In the genomic region with DNA sequence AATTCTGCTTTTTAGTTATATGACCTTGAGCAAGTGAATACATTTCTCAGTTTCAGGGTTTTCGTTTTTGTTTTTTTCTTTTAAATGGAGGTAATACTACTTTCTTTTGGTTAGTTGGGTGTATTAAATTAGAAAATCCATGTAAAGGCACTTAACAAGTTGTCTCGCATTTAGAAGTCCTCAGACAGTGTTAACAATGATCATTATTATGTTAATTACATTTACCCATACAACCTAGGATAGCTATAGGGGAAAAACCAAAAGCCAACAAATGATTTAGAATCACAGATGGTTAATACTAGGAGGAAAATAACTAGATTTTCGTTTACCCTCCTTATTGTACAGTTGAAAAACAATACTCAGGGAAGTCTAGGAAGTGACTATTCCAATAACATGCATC, we compare ENCODE assay signal across 1 cellular context.
TF ChIP-seq lines count a peak whose summit lies in the region.

No MANE protein-coding gene starts in this region.

TF ChIP-seq in GM23338, 12 proteins besides CTCF, POLR2A, EP300 and RAD21 (continued from another document):
- TF ChIP-seq EZH2phosphoT487 (IDR thresholded peaks at IDR 0.05; ENCODE audit: unreplicated experiment), result no peak
- TF ChIP-seq, protein P1, sequence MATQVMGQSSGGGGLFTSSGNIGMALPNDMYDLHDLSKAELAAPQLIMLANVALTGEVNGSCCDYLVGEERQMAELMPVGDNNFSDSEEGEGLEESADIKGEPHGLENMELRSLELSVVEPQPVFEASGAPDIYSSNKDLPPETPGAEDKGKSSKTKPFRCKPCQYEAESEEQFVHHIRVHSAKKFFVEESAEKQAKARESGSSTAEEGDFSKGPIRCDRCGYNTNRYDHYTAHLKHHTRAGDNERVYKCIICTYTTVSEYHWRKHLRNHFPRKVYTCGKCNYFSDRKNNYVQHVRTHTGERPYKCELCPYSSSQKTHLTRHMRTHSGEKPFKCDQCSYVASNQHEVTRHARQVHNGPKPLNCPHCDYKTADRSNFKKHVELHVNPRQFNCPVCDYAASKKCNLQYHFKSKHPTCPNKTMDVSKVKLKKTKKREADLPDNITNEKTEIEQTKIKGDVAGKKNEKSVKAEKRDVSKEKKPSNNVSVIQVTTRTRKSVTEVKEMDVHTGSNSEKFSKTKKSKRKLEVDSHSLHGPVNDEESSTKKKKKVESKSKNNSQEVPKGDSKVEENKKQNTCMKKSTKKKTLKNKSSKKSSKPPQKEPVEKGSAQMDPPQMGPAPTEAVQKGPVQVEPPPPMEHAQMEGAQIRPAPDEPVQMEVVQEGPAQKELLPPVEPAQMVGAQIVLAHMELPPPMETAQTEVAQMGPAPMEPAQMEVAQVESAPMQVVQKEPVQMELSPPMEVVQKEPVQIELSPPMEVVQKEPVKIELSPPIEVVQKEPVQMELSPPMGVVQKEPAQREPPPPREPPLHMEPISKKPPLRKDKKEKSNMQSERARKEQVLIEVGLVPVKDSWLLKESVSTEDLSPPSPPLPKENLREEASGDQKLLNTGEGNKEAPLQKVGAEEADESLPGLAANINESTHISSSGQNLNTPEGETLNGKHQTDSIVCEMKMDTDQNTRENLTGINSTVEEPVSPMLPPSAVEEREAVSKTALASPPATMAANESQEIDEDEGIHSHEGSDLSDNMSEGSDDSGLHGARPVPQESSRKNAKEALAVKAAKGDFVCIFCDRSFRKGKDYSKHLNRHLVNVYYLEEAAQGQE (IDR thresholded peaks at IDR 0.05; ENCODE audit: unreplicated experiment), result no peak
